In the genomic region with DNA sequence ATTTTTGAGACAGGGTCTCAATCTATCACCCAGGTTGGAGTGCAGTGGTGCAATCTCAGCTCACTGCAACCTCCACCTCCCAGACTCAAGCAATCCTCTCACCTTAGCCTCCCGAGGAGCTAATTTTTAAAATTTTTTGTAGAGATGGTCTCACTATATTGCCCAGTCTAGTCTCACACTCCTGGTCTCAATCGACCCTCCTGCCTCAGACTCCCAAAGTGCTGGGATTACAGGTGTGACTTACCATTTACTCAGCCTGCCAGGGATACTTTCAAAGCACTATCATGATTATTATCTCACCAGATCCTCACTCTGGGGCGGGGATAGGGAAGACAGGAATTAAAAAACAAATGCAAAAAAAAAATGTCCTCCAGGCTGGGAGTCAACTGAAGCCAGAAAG, we compare ENCODE assay signal across 10 cellular contexts.
DNase-seq lines count a peak whose midpoint lies in the region; ATAC-seq and TF ChIP-seq lines count a peak whose summit lies in the region.
"Had no signal": no experiment of that assay in that cellular context is flagged by ENCODE, and none has a peak within 500 bp of the region (broad histone marks: within the 10 kb centered on the region; RNA-seq: fewer than 3 reads in every experiment).

No MANE protein-coding gene starts in this region.

- H3K36me3 ChIP-seq in RWPE2 (ENCODE audit: low read depth), result no peaks in the 10 kb centered on the region

- H3K4me1 ChIP-seq in RWPE2 (ENCODE audit: insufficient read depth, poor library complexity, severe bottlenecking), result peaks cover 60% of the 10 kb centered on the region

- intact Hi-C loops in CD14-positive monocyte (cut with micrococcal nuclease), result no loop called here

- peaks cover 66% of the 10 kb centered on the region for H3K4me1 Mint-ChIP-seq in CD14-positive monocyte
- peaks cover 89% of the 10 kb centered on the region for H3K4me1 Mint-ChIP-seq in osteocyte (ENCODE audit: unreplicated experiment)

- no peak for ATAC-seq in RWPE2 (ENCODE audit: low read depth)
- no peak for ATAC-seq in HG02642 (IDR thresholded peaks at IDR 0.05; ENCODE audit: poor library complexity, unreplicated experiment)
- ATAC-seq in GM18858 (IDR thresholded peaks at IDR 0.05; ENCODE audit: unreplicated experiment), result no peak

- no peaks in the 10 kb centered on the region for H3K27me3 ChIP-seq in RWPE2 (ENCODE audit: insufficient read depth, poor library complexity, severe bottlenecking)

- H3K9me3 Mint-ChIP-seq in CD14-positive monocyte (no peaks in the 10 kb centered on the region), osteocyte (ENCODE audit: unreplicated experiment) (no peaks in the 10 kb centered on the region)

- H3K27ac Mint-ChIP-seq in CD14-positive monocyte, result peak overlapping the region; percentile 68 to 99 (median 99)
- H3K27ac Mint-ChIP-seq in osteocyte (ENCODE audit: unreplicated experiment), result peak overlapping the region; percentile 98

- no peak for DNase-seq in CD14-positive monocyte (ENCODE audit: low spot score)
- DNase-seq in RWPE2 (ENCODE audit: low spot score), result no peak
- DNase-seq in epithelial cell of prostate (ENCODE audit: low read depth, low spot score), result no peak
- no peak for DNase-seq in osteocyte (ENCODE audit: extremely low spot score, unreplicated experiment)
- no peak for DNase-seq in NCI-H82 (lab: John Stamatoyannopoulos, UW)
- DNase-seq in SIG-M5 treated with dmso at 0.1 percent for 504 hours (lab: John Stamatoyannopoulos, UW; ENCODE audit: unreplicated experiment), result no peak
- DNase-seq: activated gamma-delta T cell, NCI-H1417 treated with DMSO at 0.1 percent for 48 hours had no signal

- H3K27me3 Mint-ChIP-seq in CD14-positive monocyte (ENCODE audit: low read depth in 3 of 3) (peaks cover 1 to 10% (median 4%) of the 10 kb centered on the region in 3 donors), osteocyte (ENCODE audit: unreplicated experiment) (no peaks in the 10 kb centered on the region)

- H3K4me3 ChIP-seq in RWPE2 (ENCODE audit: severe bottlenecking), result no peak overlapping the region

- no peaks in the 10 kb centered on the region for H3K9me3 ChIP-seq in RWPE2 (ENCODE audit: severe bottlenecking)

- H3K27ac ChIP-seq in RWPE2 (ENCODE audit: poor library complexity, severe bottlenecking) (peak overlapping the region; percentile 95), epithelial cell of prostate (peak overlapping the region; percentile 96)

- peaks cover 0 to 4% of the 10 kb centered on the region in 2 donors for H3K36me3 Mint-ChIP-seq in CD14-positive monocyte
- no peaks in the 10 kb centered on the region for H3K36me3 Mint-ChIP-seq in osteocyte (ENCODE audit: unreplicated experiment)

- no peak for TF ChIP-seq CTCF in CD14-positive monocyte (IDR thresholded peaks at IDR 0.05)
- no peak for TF ChIP-seq CTCF in RWPE2 (IDR thresholded peaks at IDR 0.05; ENCODE audit: poor library complexity, severe bottlenecking)
- TF ChIP-seq CTCF in osteocyte (IDR thresholded peaks at IDR 0.05), result no peak

- no peak overlapping the region for H3K4me3 Mint-ChIP-seq in CD14-positive monocyte
- H3K4me3 Mint-ChIP-seq in osteocyte (ENCODE audit: unreplicated experiment), result no peak overlapping the region
